In genomic region chr2:25169073-25169470, GRCh38 we compare ENCODE assay signal across 1 cellular context.
TF ChIP-seq lines count a peak whose summit lies in the region.

No MANE protein-coding gene starts in this region.

TF ChIP-seq in A549, 52 proteins besides CTCF, POLR2A, EP300 and RAD21 (continued from another document):
- no peak for TF ChIP-seq HMGXB4 (CRISPR knock-in tag; IDR thresholded peaks at IDR 0.05; ENCODE audit: borderline replicate concordance)
- TF ChIP-seq NPAS2 (CRISPR knock-in tag; IDR thresholded peaks at IDR 0.05; ENCODE audit: borderline replicate concordance): no peak
- TF ChIP-seq RCOR1 (IDR thresholded peaks at IDR 0.05; ENCODE audit: low read depth, low read length): no peak
- TF ChIP-seq, protein P1, sequence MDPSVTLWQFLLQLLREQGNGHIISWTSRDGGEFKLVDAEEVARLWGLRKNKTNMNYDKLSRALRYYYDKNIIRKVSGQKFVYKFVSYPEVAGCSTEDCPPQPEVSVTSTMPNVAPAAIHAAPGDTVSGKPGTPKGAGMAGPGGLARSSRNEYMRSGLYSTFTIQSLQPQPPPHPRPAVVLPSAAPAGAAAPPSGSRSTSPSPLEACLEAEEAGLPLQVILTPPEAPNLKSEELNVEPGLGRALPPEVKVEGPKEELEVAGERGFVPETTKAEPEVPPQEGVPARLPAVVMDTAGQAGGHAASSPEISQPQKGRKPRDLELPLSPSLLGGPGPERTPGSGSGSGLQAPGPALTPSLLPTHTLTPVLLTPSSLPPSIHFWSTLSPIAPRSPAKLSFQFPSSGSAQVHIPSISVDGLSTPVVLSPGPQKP (IDR thresholded peaks at IDR 0.05; ENCODE audit: low read depth, low read length): no peak
